Comparison of ENCODE assay signal across 31 cellular contexts in genomic region chr15:82126346-82126745, GRCh38.
"Had no signal": no experiment of that assay in that cellular context is flagged by ENCODE, and none has a peak within 500 bp of the region (broad histone marks: within the 10 kb centered on the region; RNA-seq: fewer than 3 reads in every experiment).

No MANE protein-coding gene starts in this region.

- H3K27ac ChIP-seq: brain microvascular endothelial cell, esophagus muscularis mucosa, foreskin keratinocyte, gastrocnemius medialis, heart left ventricle had no signal

- H3K27me3 ChIP-seq: brain microvascular endothelial cell, esophagus muscularis mucosa, foreskin keratinocyte, gastrocnemius medialis, heart left ventricle had no signal

- H3K27ac Mint-ChIP-seq: activated CD4-positive, alpha-beta memory T cell treated with anti-CD3 and anti-CD28 coated beads for 36 hours; activated CD4-positive, alpha-beta T cell treated with anti-CD3 and anti-CD28 coated beads for 36 hours; activated CD4-positive, alpha-beta T cell treated with anti-CD3 and anti-CD28 coated beads, Interleukin-2, amount 10 ng/mL, durations not matched to agents 24 days and 14 days; activated CD8-positive, alpha-beta memory T cell treated with anti-CD3 and anti-CD28 coated beads, Interleukin-2, amount 10 ng/mL, durations not matched to agents 7 days and 5 days; activated CD8-positive, alpha-beta T cell treated with anti-CD3 and anti-CD28 coated beads, Interleukin-2, amount 10 ng/mL, durations not matched to agents 7 days and 5 days; activated naive CD8-positive, alpha-beta T cell; activated T-helper 1 cell treated with anti-CD3 and anti-CD28 coated beads, Interleukin-12 subunit alpha, Interleukin-12 subunit beta, Interleukin-2, Interleukin-4 antibody, amounts not matched to agents 30 ng/mL and 10 ng/mL and 1 ng/mL, durations not matched to agents 14 hours and 24 hours and 36 hours; activated T-helper 2 cell treated with anti-CD3 and anti-CD28 coated beads, Interferon-gamma antibody, Interleukin-2, Interleukin-4, amounts not matched to agents 10 μg/mL and 5 μg/mL and 100 μg/mL, durations not matched to agents 14 hours and 24 hours and 36 hours; effector memory CD8-positive, alpha-beta T cell had no signal

- H3K4me3 ChIP-seq: esophagus muscularis mucosa, gastrocnemius medialis, heart left ventricle had no signal

- H3K9me3 ChIP-seq: esophagus muscularis mucosa, gastrocnemius medialis, heart left ventricle had no signal

- H3K4me1 Mint-ChIP-seq: central memory CD8-positive, alpha-beta T cell had no signal

- H3K4me3 Mint-ChIP-seq: activated CD4-positive, alpha-beta memory T cell treated with anti-CD3 and anti-CD28 coated beads for 36 hours; activated CD4-positive, alpha-beta T cell treated with anti-CD3 and anti-CD28 coated beads for 36 hours; activated CD4-positive, alpha-beta T cell treated with anti-CD3 and anti-CD28 coated beads, Interleukin-2, amount 10 ng/mL, durations not matched to agents 24 days and 14 days; activated CD8-positive, alpha-beta memory T cell treated with anti-CD3 and anti-CD28 coated beads, Interleukin-2, amount 10 ng/mL, durations not matched to agents 7 days and 5 days; activated CD8-positive, alpha-beta T cell treated with anti-CD3 and anti-CD28 coated beads, Interleukin-2, amount 10 ng/mL, durations not matched to agents 7 days and 5 days; activated naive CD8-positive, alpha-beta T cell; activated T-helper 1 cell treated with anti-CD3 and anti-CD28 coated beads, Interleukin-12 subunit alpha, Interleukin-12 subunit beta, Interleukin-2, Interleukin-4 antibody, amounts not matched to agents 30 ng/mL and 10 ng/mL and 1 ng/mL, durations not matched to agents 14 hours and 24 hours and 36 hours; central memory CD8-positive, alpha-beta T cell; effector memory CD8-positive, alpha-beta T cell had no signal

- H3K27me3 Mint-ChIP-seq: activated CD4-positive, alpha-beta memory T cell treated with anti-CD3 and anti-CD28 coated beads for 36 hours; activated CD4-positive, alpha-beta T cell treated with anti-CD3 and anti-CD28 coated beads for 36 hours; activated CD4-positive, alpha-beta T cell treated with anti-CD3 and anti-CD28 coated beads, Interleukin-2, amount 10 ng/mL, durations not matched to agents 24 days and 14 days; activated CD8-positive, alpha-beta memory T cell treated with anti-CD3 and anti-CD28 coated beads, Interleukin-2, amount 10 ng/mL, durations not matched to agents 7 days and 5 days; activated naive CD8-positive, alpha-beta T cell; central memory CD8-positive, alpha-beta T cell; effector memory CD8-positive, alpha-beta T cell had no signal

- H3K9me3 Mint-ChIP-seq: activated CD4-positive, alpha-beta memory T cell treated with anti-CD3 and anti-CD28 coated beads for 36 hours; activated CD4-positive, alpha-beta T cell treated with anti-CD3 and anti-CD28 coated beads, Interleukin-2, amount 10 ng/mL, durations not matched to agents 24 days and 14 days; activated T-helper 1 cell treated with anti-CD3 and anti-CD28 coated beads, Interleukin-12 subunit alpha, Interleukin-12 subunit beta, Interleukin-2, Interleukin-4 antibody, amounts not matched to agents 30 ng/mL and 10 ng/mL and 1 ng/mL, durations not matched to agents 14 hours and 24 hours and 36 hours; activated T-helper 2 cell treated with anti-CD3 and anti-CD28 coated beads, Interferon-gamma antibody, Interleukin-2, Interleukin-4, amounts not matched to agents 10 μg/mL and 5 μg/mL and 100 μg/mL, durations not matched to agents 14 hours and 24 hours and 36 hours; central memory CD8-positive, alpha-beta T cell; effector memory CD8-positive, alpha-beta T cell had no signal

- DNase-seq: activated CD4-positive, alpha-beta memory T cell treated with anti-CD3 and anti-CD28 coated beads for 36 hours; activated CD4-positive, alpha-beta T cell treated with anti-CD3 and anti-CD28 coated beads for 36 hours; activated CD4-positive, alpha-beta T cell treated with anti-CD3 and anti-CD28 coated beads, Interleukin-2, amount 10 ng/mL, durations not matched to agents 24 days and 14 days; activated CD4-positive, CD25-positive, alpha-beta regulatory T cell; activated CD4-positive, CD25-positive, alpha-beta regulatory T cell treated with anti-CD3 and anti-CD28 coated beads, Interleukin-2, amount 50 U/mL, for 72 hours; activated CD8-positive, alpha-beta memory T cell treated with anti-CD3 and anti-CD28 coated beads, Interleukin-2, amount 10 ng/mL, durations not matched to agents 7 days and 5 days; activated CD8-positive, alpha-beta memory T cell treated with anti-CD3 and anti-CD28 coated beads, Interleukin-2, amount 50 U/mL, for 4 hours; activated CD8-positive, alpha-beta T cell treated with anti-CD3 and anti-CD28 coated beads, Interleukin-2, amount 10 ng/mL, durations not matched to agents 7 days and 5 days; activated gamma-delta T cell; activated naive CD4-positive, alpha-beta T cell; activated naive CD4-positive, alpha-beta T cell treated with anti-CD3 and anti-CD28 coated beads, Interleukin-2, amount 50 U/mL, for 16 hours; activated T-cell treated with anti-CD3 and anti-CD28 coated beads, Interleukin-2, amount 50 U/mL, for 1 hour; activated T-cell treated with anti-CD3 and anti-CD28 coated beads, Interleukin-2, amount 50 U/mL, for 48 hours; amniotic stem cell; anterior cingulate cortex; brain microvascular endothelial cell; cortex of kidney; dermis blood vessel endothelial cell; effector CD4-positive, alpha-beta T cell; effector memory CD8-positive, alpha-beta T cell; erythroblast; foreskin keratinocyte; gastrocnemius medialis; glutamatergic neuron; heart left ventricle; T-helper 2 cell had no signal
